In genomic region chr1:25990702-25991395, GRCh38 we compare ENCODE assay signal across 11 cellular contexts. TPM values are rescaled to one million over a fixed set of nuclear protein-coding genes. Genes with fewer than 3 reads are reported as not detected.
DNase-seq lines count a peak whose midpoint lies in the region; ATAC-seq lines count a peak whose summit lies in the region.
"Had no signal": no experiment of that assay in that cellular context is flagged by ENCODE, and none has a peak within 500 bp of the region (broad histone marks: within the 10 kb centered on the region; RNA-seq: fewer than 3 reads in every experiment).

No MANE protein-coding gene starts in this region.

- H3K4me3 Mint-ChIP-seq in stimulated activated naive B cell treated with anti-CD40 and anti-IgM and Interleukin-4, amounts not matched to agents 10 μg/mL and 1 μg/mL and 100 μg/mL, for 72 hours, result peak overlapping the region in 1 of 2 donors; percentile 56
- H3K4me3 Mint-ChIP-seq: activated B cell treated with CpG ODN at 0.5 μM for 24 hours had no signal

- peaks cover 8 to 28% of the 10 kb centered on the region in 2 donors for H3K4me1 Mint-ChIP-seq in stimulated activated naive B cell treated with anti-CD40 and anti-IgM and Interleukin-4, amounts not matched to agents 10 μg/mL and 1 μg/mL and 100 μg/mL, for 72 hours

- no peaks in the 10 kb centered on the region for H3K9me3 Mint-ChIP-seq in stimulated activated naive B cell treated with anti-CD40 and anti-IgM and Interleukin-4, amounts not matched to agents 10 μg/mL and 1 μg/mL and 100 μg/mL, for 72 hours
- H3K9me3 Mint-ChIP-seq: activated B cell treated with CpG ODN at 0.5 μM for 24 hours had no signal

- peak; percentile 63 for ATAC-seq in left ventricle myocardium superior
- ATAC-seq in stimulated activated naive B cell treated with anti-CD40 and anti-IgM and Interleukin-4, amounts not matched to agents 10 μg/mL and 1 μg/mL and 100 μg/mL, for 72 hours (replicated peaks), result peak in 1 of 2 donors; percentile 18
- ATAC-seq: left lung had no signal

- intact Hi-C loops in left ventricle myocardium superior (cut with micrococcal nuclease), result no loop called here

- peaks cover 23 to 35% of the 10 kb centered on the region in 2 donors for H3K36me3 Mint-ChIP-seq in stimulated activated naive B cell treated with anti-CD40 and anti-IgM and Interleukin-4, amounts not matched to agents 10 μg/mL and 1 μg/mL and 100 μg/mL, for 72 hours

- H3K27me3 Mint-ChIP-seq in stimulated activated naive B cell treated with anti-CD40 and anti-IgM and Interleukin-4, amounts not matched to agents 10 μg/mL and 1 μg/mL and 100 μg/mL, for 72 hours, result no peaks in the 10 kb centered on the region
- H3K27me3 Mint-ChIP-seq: activated B cell treated with CpG ODN at 0.5 μM for 24 hours had no signal

- peak overlapping the region; percentile 68 for H3K27ac Mint-ChIP-seq in stimulated activated naive B cell treated with anti-CD40 and anti-IgM and Interleukin-4, amounts not matched to agents 10 μg/mL and 1 μg/mL and 100 μg/mL, for 72 hours
- H3K27ac Mint-ChIP-seq: activated B cell treated with CpG ODN at 0.5 μM for 24 hours had no signal

- DNase-seq in T-helper 1 cell (peak in 4 of 5 donors; percentile 5 to 74 (median 26)), activated T-cell treated with anti-CD3 and anti-CD28 coated beads for 48 hours (ENCODE audit: low read depth) (peak; percentile 25), left ventricle myocardium superior (no peak), NCI-H2227 (lab: John Stamatoyannopoulos, UW; ENCODE audit: unreplicated experiment) (no peak), dermis blood vessel endothelial cell (no peak), HPDE6-E6E7 (ENCODE audit: extremely low spot score) (no peak)
- DNase-seq in stimulated activated naive B cell treated with anti-CD40 and anti-IgM and Interleukin-4, amounts not matched to agents 10 μg/mL and 1 μg/mL and 100 μg/mL, for 72 hours, result no peak
- DNase-seq: activated B cell treated with CpG ODN at 0.5 μM for 24 hours, GOT3, left lung, NCI-H510A treated with DMSO at 0.1 percent for 48 hours had no signal

RNA-seq across cellular contexts. Expression of gene PAFAH2, which starts 7.0 kb away (rescaled TPM):
- total RNA-seq in left ventricle myocardium superior (9.8 TPM), dermis blood vessel endothelial cell (14.1 and 31.7 TPM in 2 replicates)

RNA-seq across cellular contexts. Expression of gene EXTL1, which starts 30.7 kb away (rescaled TPM):
- total RNA-seq in left ventricle myocardium superior (15.8 TPM), dermis blood vessel endothelial cell (not detected in 2 replicates)
- total RNA-seq: activated B cell treated with CpG ODN at 0.5 μM for 24 hours had no signal

RNA-seq across cellular contexts. Expression of gene SLC30A2, which starts 55.1 kb away (rescaled TPM):
- 6.4 TPM for total RNA-seq in left ventricle myocardium superior
- not detected in 2 replicates for total RNA-seq in dermis blood vessel endothelial cell
- total RNA-seq: activated B cell treated with CpG ODN at 0.5 μM for 24 hours had no signal

Comparison
In these comparisons a context has a peak if more than half of its experiments do, and no peak if none do; other contexts are left out.
1. DNase-seq: peak in T-helper 1 cell (4 of 5) and activated T-cell treated with anti-CD3 and anti-CD28 coated beads for 48 hours (single experiment); none in left ventricle myocardium superior (single experiment), stimulated activated naive B cell treated with anti-CD40 and anti-IgM and Interleukin-4, amounts not matched to agents 10 μg/mL and 1 μg/mL and 100 μg/mL, for 72 hours (single experiment), NCI-H2227 (single experiment), dermis blood vessel endothelial cell (single experiment) and HPDE6-E6E7 (single experiment).
2. RNA of gene EXTL1, which starts 30.7 kb away (total RNA-seq): 15.8 TPM in left ventricle myocardium superior (single experiment); not detected in dermis blood vessel endothelial cell; every median in the first group is over 10 times any median in the second.